Comparison of ENCODE assay signal across 8 cellular contexts in genomic region chr6:155171747-155172191, GRCh38.
DNase-seq lines count a peak whose midpoint lies in the region; ATAC-seq lines count a peak whose summit lies in the region.

No MANE protein-coding gene starts in this region.

- ATAC-seq in GM18907 (IDR thresholded peaks at IDR 0.05; ENCODE audit: unreplicated experiment) = peak; percentile 0
- ATAC-seq in HG03066 (IDR thresholded peaks at IDR 0.05; ENCODE audit: low read depth, unreplicated experiment) = peak; percentile 11
- ATAC-seq in GM21723 (IDR thresholded peaks at IDR 0.05; ENCODE audit: unreplicated experiment) = no peak

- H3K4me1 Mint-ChIP-seq in activated T-helper 2 cell treated with anti-CD3 and anti-CD28 coated beads, Interferon-gamma antibody, Interleukin-2, Interleukin-4, amounts not matched to agents 10 μg/mL and 5 μg/mL and 100 μg/mL, durations not matched to agents 14 hours and 24 hours and 36 hours (ENCODE audit: low read depth) = peaks cover 43% of the 10 kb centered on the region

- DNase-seq in activated T-helper 2 cell treated with anti-CD3 and anti-CD28 coated beads, Interferon-gamma antibody, Interleukin-2, Interleukin-4, amounts not matched to agents 10 μg/mL and 5 μg/mL and 100 μg/mL, durations not matched to agents 14 hours and 24 hours and 36 hours (ENCODE audit: low spot score) = no peak
- DNase-seq in NCI-H774 (lab: John Stamatoyannopoulos, UW) = no peak
- no peak for DNase-seq in NCI-H2029 (lab: John Stamatoyannopoulos, UW)
- no peak for DNase-seq in CD1c-positive myeloid dendritic cell (ENCODE audit: extremely low spot score)

- no peaks in the 10 kb centered on the region for H3K9me3 ChIP-seq in muscle layer of duodenum (ENCODE audit: control insufficient read depth in 1 of 2, low read length in 2 of 2)

- intact Hi-C loops in activated T-helper 2 cell treated with anti-CD3 and anti-CD28 coated beads, Interferon-gamma antibody, Interleukin-2, Interleukin-4, amounts not matched to agents 10 μg/mL and 5 μg/mL and 100 μg/mL, durations not matched to agents 14 hours and 24 hours and 36 hours (cut with micrococcal nuclease) = loop anchor here (1.0 to 10.0 kb wide), 13 partner anchors 13 to 564 kb away; partner anchors contain the start of genes SCAF8, TFB1M and TIAM2

- H3K36me3 ChIP-seq in muscle layer of duodenum (ENCODE audit: control insufficient read depth in 1 of 2, insufficient read depth in 2 of 2, low read length in 2 of 2) = peaks cover 0 to 4% of the 10 kb centered on the region in 2 donors

- no peaks in the 10 kb centered on the region for H3K27me3 ChIP-seq in muscle layer of duodenum (ENCODE audit: low read depth, low read length)

- peak overlapping the region; percentile 14 to 26 for H3K4me3 ChIP-seq in muscle layer of duodenum (ENCODE audit: low read depth in 1 of 2, low read length in 2 of 2)

- H3K36me3 Mint-ChIP-seq in activated T-helper 2 cell treated with anti-CD3 and anti-CD28 coated beads, Interferon-gamma antibody, Interleukin-2, Interleukin-4, amounts not matched to agents 10 μg/mL and 5 μg/mL and 100 μg/mL, durations not matched to agents 14 hours and 24 hours and 36 hours (ENCODE audit: low read depth) = peaks cover 47% of the 10 kb centered on the region

- no peaks in the 10 kb centered on the region for H3K9me3 Mint-ChIP-seq in activated T-helper 2 cell treated with anti-CD3 and anti-CD28 coated beads, Interferon-gamma antibody, Interleukin-2, Interleukin-4, amounts not matched to agents 10 μg/mL and 5 μg/mL and 100 μg/mL, durations not matched to agents 14 hours and 24 hours and 36 hours

- H3K4me1 ChIP-seq in muscle layer of duodenum (ENCODE audit: control insufficient read depth in 1 of 2, insufficient read depth in 2 of 2, low read length in 2 of 2) = peaks cover 0 to 16% of the 10 kb centered on the region in 2 donors

- peak overlapping the region; percentile 17 for H3K4me3 Mint-ChIP-seq in activated T-helper 2 cell treated with anti-CD3 and anti-CD28 coated beads, Interferon-gamma antibody, Interleukin-2, Interleukin-4, amounts not matched to agents 10 μg/mL and 5 μg/mL and 100 μg/mL, durations not matched to agents 14 hours and 24 hours and 36 hours (ENCODE audit: low read depth)

- no peak overlapping the region for H3K27ac ChIP-seq in muscle layer of duodenum (ENCODE audit: low read length)

- H3K27me3 Mint-ChIP-seq in activated T-helper 2 cell treated with anti-CD3 and anti-CD28 coated beads, Interferon-gamma antibody, Interleukin-2, Interleukin-4, amounts not matched to agents 10 μg/mL and 5 μg/mL and 100 μg/mL, durations not matched to agents 14 hours and 24 hours and 36 hours (ENCODE audit: low read depth) = no peaks in the 10 kb centered on the region

- H3K27ac Mint-ChIP-seq in activated T-helper 2 cell treated with anti-CD3 and anti-CD28 coated beads, Interferon-gamma antibody, Interleukin-2, Interleukin-4, amounts not matched to agents 10 μg/mL and 5 μg/mL and 100 μg/mL, durations not matched to agents 14 hours and 24 hours and 36 hours = peak overlapping the region; percentile 89
